25 cellular contexts compared by ENCODE assay signal in genomic region chr4:41748074-41748787, GRCh38. TPM values are rescaled to one million over a fixed set of nuclear protein-coding genes. Genes with fewer than 3 reads are reported as not detected.
A peak's percentile ranks its signal among the peaks of the same experiment; 100 is the strongest.
DNase-seq lines count a peak whose midpoint lies in the region; ATAC-seq, FAIRE-seq and TF ChIP-seq lines count a peak whose summit lies in the region.
"Had no signal": no experiment of that assay in that cellular context is flagged by ENCODE, and none has a peak within 500 bp of the region (broad histone marks: within the 10 kb centered on the region; RNA-seq: fewer than 3 reads in every experiment).

Gene PHOX2B, minus strand, starts transcription at chr4:41748725. Its CDS starts 115 bp downstream, at chr4:41748610.

- H3K9me3 Mint-ChIP-seq in astrocyte (ENCODE audit: unreplicated experiment) (peaks cover 32% of the 10 kb centered on the region), natural killer cell (no peaks in the 10 kb centered on the region)

- H2AFZ ChIP-seq in HepG2 (ENCODE audit: low read length) (no peak within 1 kb of the TSS), astrocyte (ENCODE audit: low read depth, low read length) (no peak within 1 kb of the TSS)

- 10% methylated on average over 22 of the region's 22 CpGs for WGBS in HepG2 (ENCODE audit: low lambda C conversion rate)
- 8% methylated on average over 17 of the region's 22 CpGs for WGBS in right lobe of liver (ENCODE audit: insufficient coverage, low coverage, low lambda C conversion rate, missing lambda C conversion rate)

- no peaks in the 10 kb centered on the region for H3K9me3 ChIP-seq in HepG2 (ENCODE audit: low read length)
- no peaks in the 10 kb centered on the region for H3K9me3 ChIP-seq in right lobe of liver
- peaks cover 3% of the 10 kb centered on the region for H3K9me3 ChIP-seq in astrocyte (ENCODE audit: insufficient read depth, low read depth, low read length)
- no peaks in the 10 kb centered on the region for H3K9me3 ChIP-seq in kidney (ENCODE audit: control insufficient read depth in 1 of 2, low read length in 2 of 2)

- no peak for ATAC-seq in HepG2
- no peak for ATAC-seq in right lobe of liver
- no peak for ATAC-seq in HG03432 (IDR thresholded peaks at IDR 0.05; ENCODE audit: unreplicated experiment)
- ATAC-seq in natural killer cell = no peak
- ATAC-seq in HG02623 (IDR thresholded peaks at IDR 0.05; ENCODE audit: unreplicated experiment) = no peak
- ATAC-seq: esophagus mucosa, PC-3 had no signal

- H3K27ac Mint-ChIP-seq in astrocyte (ENCODE audit: unreplicated experiment) = peak within 1 kb of the TSS; percentile 69
- no peak within 1 kb of the TSS for H3K27ac Mint-ChIP-seq in natural killer cell
- H3K27ac Mint-ChIP-seq: activated B cell treated with CpG ODN at 0.5 μM for 24 hours, immature natural killer cell had no signal

- TF ChIP-seq EP300 in HepG2 (IDR thresholded peaks at IDR 0.05; ENCODE audit: low read depth in 2 of 2, low read length in 2 of 2) = no peak
- TF ChIP-seq EP300 in HepG2 (CRISPR knock-in tag; IDR thresholded peaks at IDR 0.05; ENCODE audit: borderline replicate concordance) = no peak

- CTCF ChIA-PET in HepG2 (lab: Yijun Ruan, JAX; ENCODE audit: low intra/inter-chr PET ratio, low total read pairs) = no interaction called here

- FAIRE-seq in HepG2 (lab: Jason Lieb, UNC) (no peak), astrocyte (lab: Jason Lieb, UNC) (no peak), kidney (lab: Jason Lieb, UNC) (no peak)

- H3K4me2 ChIP-seq in HepG2 (ENCODE audit: low read depth, low read length) = no peak within 1 kb of the TSS
- H3K4me2 ChIP-seq in astrocyte (ENCODE audit: low read length) = no peak within 1 kb of the TSS

- peaks cover 2% of the 10 kb centered on the region for H3K4me1 Mint-ChIP-seq in astrocyte (ENCODE audit: low read depth, unreplicated experiment)
- no peaks in the 10 kb centered on the region for H3K4me1 Mint-ChIP-seq in natural killer cell
- H3K4me1 Mint-ChIP-seq: activated B cell treated with CpG ODN at 0.5 μM for 24 hours, immature natural killer cell had no signal

- H3K27me3 Mint-ChIP-seq in astrocyte (ENCODE audit: low read depth, unreplicated experiment) (peaks cover 91% of the 10 kb centered on the region), natural killer cell (ENCODE audit: low read depth in 2 of 2) (peaks cover 69 to 74% of the 10 kb centered on the region in 2 donors)

- intact Hi-C loops in HepG2 (cut with micrococcal nuclease; ENCODE audit: unreplicated experiment) (loop anchor here (5.0 kb wide), 1 partner anchor 466 kb away; no protein-coding TSS in a partner anchor), right lobe of liver (cut with DNase I) (no loop called here), kidney (cut with DNase I) (no loop called here), natural killer cell (cut with micrococcal nuclease) (no loop called here)

- TF ChIP-seq POLR2A in HepG2 (IDR thresholded peaks at IDR 0.05; ENCODE audit: insufficient read depth in 1 of 2, low read depth in 2 of 2, low read length in 2 of 2) (no peak), right lobe of liver (IDR thresholded peaks at IDR 0.05) (no peak)

- H3K9ac ChIP-seq in HepG2 (ENCODE audit: insufficient read depth, low read depth, low read length) = no peak within 1 kb of the TSS
- no peak within 1 kb of the TSS for H3K9ac ChIP-seq in astrocyte (ENCODE audit: low read length)
- no peak within 1 kb of the TSS for H3K9ac ChIP-seq in kidney (ENCODE audit: low read length in 2 of 2)

- TF ChIP-seq RAD21 in HepG2 (CRISPR knock-in tag; IDR thresholded peaks at IDR 0.05) = no peak

- H3K27ac ChIP-seq in HepG2 (ENCODE audit: extremely low read length, insufficient read depth, low read length) = no peak within 1 kb of the TSS
- no peak within 1 kb of the TSS for H3K27ac ChIP-seq in right lobe of liver
- no peak within 1 kb of the TSS for H3K27ac ChIP-seq in astrocyte (ENCODE audit: low read depth, low read length)
- H3K27ac ChIP-seq in kidney (ENCODE audit: low read depth in 2 of 2, low read length in 2 of 2) = no peak within 1 kb of the TSS
- H3K27ac ChIP-seq: dorsolateral prefrontal cortex, sigmoid colon, tibial artery had no signal

- H4K20me1 ChIP-seq in HepG2 (ENCODE audit: insufficient read depth, low read length) (no peaks in the 10 kb centered on the region), astrocyte (ENCODE audit: insufficient read depth, low read length) (peaks cover 6% of the 10 kb centered on the region)

- peaks cover 2% of the 10 kb centered on the region for H3K36me3 Mint-ChIP-seq in astrocyte (ENCODE audit: low read depth, unreplicated experiment)
- H3K36me3 Mint-ChIP-seq in natural killer cell = peaks cover 14% of the 10 kb centered on the region

- H3K4me3 ChIP-seq in HepG2 (replicated peaks in 1 of 3; ENCODE audit: insufficient read depth in 1 of 3, low read depth in 2 of 3, low read length in 3 of 3) = no peak within 1 kb of the TSS
- no peak within 1 kb of the TSS for H3K4me3 ChIP-seq in right lobe of liver
- no peak within 1 kb of the TSS for H3K4me3 ChIP-seq in astrocyte (ENCODE audit: insufficient read depth, low read depth, low read length)
- no peak within 1 kb of the TSS for H3K4me3 ChIP-seq in kidney (ENCODE audit: low read length in 2 of 2)
- H3K4me3 ChIP-seq: tibial artery had no signal

- H3K79me2 ChIP-seq in HepG2 (ENCODE audit: insufficient read depth, low read length) (no peaks in the 10 kb centered on the region), astrocyte (ENCODE audit: insufficient read depth, low read length) (no peaks in the 10 kb centered on the region)

- H3K4me1 ChIP-seq in HepG2 (ENCODE audit: insufficient read depth, low read length) (no peaks in the 10 kb centered on the region), right lobe of liver (no peaks in the 10 kb centered on the region), astrocyte (ENCODE audit: insufficient read depth, low read length) (peaks cover 2% of the 10 kb centered on the region), kidney (ENCODE audit: control insufficient read depth in 1 of 2, insufficient read depth in 1 of 2, low read depth in 1 of 2, low read length in 2 of 2) (peaks cover 0 to 2% of the 10 kb centered on the region in 2 donors)

- TF ChIP-seq CTCF in HepG2 (CRISPR knock-in tag; IDR thresholded peaks at IDR 0.05) (no peak), right lobe of liver (IDR thresholded peaks at IDR 0.05) (no peak), astrocyte (IDR thresholded peaks at IDR 0.05; ENCODE audit: insufficient read depth, low read depth, low read length) (no peak), kidney (IDR thresholded peaks at IDR 0.05; ENCODE audit: borderline replicate concordance, extremely low read depth, insufficient read depth) (no peak), natural killer cell (IDR thresholded peaks at IDR 0.05) (no peak)

- BruUV-seq in HepG2 (replicated peaks; lab: Mats Ljungman, UMichigan) = no TSS peak

- in situ Hi-C loops in HepG2 (cut with HindIII; ENCODE audit: extremely low pct_ligation_motif_present, low pct_unique_long_range_greater_than_20kb) = no loop called here

- no peak within 1 kb of the TSS for H3K4me3 Mint-ChIP-seq in astrocyte (ENCODE audit: unreplicated experiment)
- H3K4me3 Mint-ChIP-seq in natural killer cell = no peak within 1 kb of the TSS
- H3K4me3 Mint-ChIP-seq: activated B cell treated with CpG ODN at 0.5 μM for 24 hours had no signal

- no peaks in the 10 kb centered on the region for H3K36me3 ChIP-seq in HepG2 (replicated peaks in 1 of 2; ENCODE audit: control insufficient read depth in 1 of 2, insufficient read depth in 2 of 2, low read length in 2 of 2)
- no peaks in the 10 kb centered on the region for H3K36me3 ChIP-seq in right lobe of liver
- H3K36me3 ChIP-seq in astrocyte (ENCODE audit: insufficient read depth, low read length) = no peaks in the 10 kb centered on the region
- H3K36me3 ChIP-seq in kidney (ENCODE audit: control insufficient read depth in 1 of 2, insufficient read depth in 2 of 2, low read length in 2 of 2) = no peaks in the 10 kb centered on the region
- H3K36me3 ChIP-seq: sigmoid colon, tibial artery had no signal

- DNase-seq in HepG2 (ENCODE audit: low spot score) (no peak), right lobe of liver (no peak), astrocyte (ENCODE audit: low read depth) (no peak), kidney (peak; percentile 41), natural killer cell (no peak)
- DNase-seq: activated B cell treated with CpG ODN at 0.5 μM for 24 hours; activated effector memory CD4-positive, alpha-beta T cell treated with anti-CD3 and anti-CD28 coated beads, Interleukin-2, amount 50 U/mL, for 16 hours; amygdala; caudate nucleus; dorsolateral prefrontal cortex; immature natural killer cell; Karpas-422; NCI-H1092 treated with DMSO at 0.1 percent for 48 hours; NCI-H69; PC-3; SHP77 treated with DMSO at 0.1 percent for 48 hours; sigmoid colon; stimulated activated naive CD4-positive, alpha-beta T cell treated with Interleukin-2 at 50 U/mL for 16 hours; tibial artery had no signal

- peaks cover 3 to 61% of the 10 kb centered on the region in 2 experiments; a peak in 4 of 5 replicates for H3K27me3 ChIP-seq in HepG2 (ENCODE audit: control insufficient read depth in 1 of 2, insufficient read depth in 2 of 2, low read length in 2 of 2)
- H3K27me3 ChIP-seq in right lobe of liver = peaks cover 18 to 53% of the 10 kb centered on the region in 2 donors
- peaks cover 94% of the 10 kb centered on the region for H3K27me3 ChIP-seq in astrocyte (ENCODE audit: insufficient read depth, low read length)

- POLR2A ChIA-PET in HepG2 (lab: Yijun Ruan, JAX) = no interaction called here

RNA-seq across cellular contexts. Expression of gene PHOX2B, which starts in this region (rescaled TPM):
- total RNA-seq in HepG2 (2016; rRNA removed; fragmentation: Illumina TruSeq; extraction: Trizol) (not detected in 2 replicates), right lobe of liver (not detected), astrocyte (not detected in 2 replicates), kidney (not detected), natural killer cell (not detected)
- total RNA-seq in HepG2 (2016; cell fraction: cytosol; rRNA removed; fragmentation: Illumina TruSeq; extraction: Trizol; ENCODE audit: low read depth) = not detected in 2 replicates
- not detected in 2 replicates for total RNA-seq in HepG2 (2016; cell fraction: insoluble cytoplasmic fraction; rRNA removed; fragmentation: Illumina TruSeq; extraction: Trizol)
- total RNA-seq in HepG2 (2016; cell fraction: membrane; rRNA removed; fragmentation: Illumina TruSeq; extraction: Trizol) = not detected in 2 replicates
- total RNA-seq in HepG2 (2016; cell fraction: nucleus; rRNA removed; fragmentation: Illumina TruSeq; extraction: Trizol) = not detected in 2 replicates
- polyA plus RNA-seq in HepG2 (2011; rRNA removed) (not detected in 2 replicates), kidney (ENCODE audit: insufficient read depth, low read depth, low replicate concordance) (not detected)
- not detected in 2 replicates for polyA plus RNA-seq in HepG2 (2011; cell fraction: cytosol; rRNA removed)
- polyA plus RNA-seq in HepG2 (2011; cell fraction: nucleus; rRNA removed) = not detected in 2 replicates
- not detected in 2 replicates for polyA plus RNA-seq in HepG2 (2012)
- not detected in 2 replicates for polyA plus RNA-seq in HepG2 (2016; cell fraction: cytosol; fragmentation: Illumina TruSeq; extraction: Trizol; ENCODE audit: low read depth)
- not detected in 2 replicates for polyA plus RNA-seq in HepG2 (2016; cell fraction: insoluble cytoplasmic fraction; fragmentation: Illumina TruSeq; extraction: Trizol; ENCODE audit: low read depth)
- polyA plus RNA-seq in HepG2 (2016; cell fraction: membrane; fragmentation: Illumina TruSeq; extraction: Trizol; ENCODE audit: low read depth) = not detected in 2 replicates
- polyA plus RNA-seq in HepG2 (2016; cell fraction: nucleus; fragmentation: Illumina TruSeq; extraction: Trizol; ENCODE audit: insufficient read depth, low read depth) = not detected in 2 replicates
- not detected in 2 replicates for polyA minus RNA-seq in HepG2 (2011; rRNA and poly(A)+ RNA removed; ENCODE audit: low replicate concordance)
- not detected in 2 replicates for polyA minus RNA-seq in HepG2 (2011; cell fraction: cytosol; rRNA and poly(A)+ RNA removed)
- not detected in 2 replicates for polyA minus RNA-seq in HepG2 (2011; cell fraction: nucleus; rRNA and poly(A)+ RNA removed)
- total RNA-seq: activated B cell treated with CpG ODN at 0.5 μM for 24 hours; esophagus mucosa; lower leg skin; omental fat pad; PC-3; T-helper 2 cell treated with Interferon-gamma antibody and Interleukin-4, amounts not matched to agents 100 ng/mL and 5 ng/mL, for 36 hours had no signal
- polyA plus RNA-seq: immature natural killer cell had no signal

Comparison
In these comparisons a context has a peak if more than half of its experiments do, and no peak if none do; other contexts are left out.
1. Peak in DNase-seq in kidney; RNA of the gene not detected or under 1 TPM.